8 cellular contexts compared by ENCODE assay signal in the genomic region with DNA sequence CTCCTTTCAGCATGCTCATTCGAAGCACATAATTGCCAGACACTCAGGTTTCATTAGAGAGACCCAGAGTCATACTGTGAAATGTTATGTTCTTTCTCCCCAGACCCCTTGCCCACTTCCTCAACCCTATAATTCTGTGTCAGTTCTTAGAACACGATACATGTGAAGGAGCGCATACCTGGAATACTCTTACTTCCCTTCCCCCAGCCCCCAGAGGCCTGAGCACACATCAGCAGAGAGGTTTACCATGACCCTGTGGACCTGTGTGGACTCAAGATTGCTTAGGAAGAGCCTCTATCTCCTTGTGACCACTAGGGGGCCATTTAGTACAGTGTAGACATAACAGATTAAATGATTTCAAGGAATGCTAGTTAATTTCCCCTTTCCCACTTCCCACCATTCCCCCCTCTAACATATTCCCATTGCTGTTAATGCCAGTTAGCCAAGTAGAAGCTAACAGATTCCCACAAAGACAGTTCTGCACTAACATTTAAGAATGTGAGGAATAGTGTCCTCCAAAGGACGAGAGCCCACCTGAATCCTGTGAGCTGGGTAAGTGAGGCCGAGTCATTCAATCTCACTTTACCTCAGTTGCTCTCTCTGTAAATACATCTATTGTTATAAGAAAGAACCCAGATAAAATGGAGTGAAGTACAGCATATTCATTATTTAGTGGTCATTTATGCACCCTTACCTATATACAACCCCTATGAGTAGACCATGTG.
DNase-seq lines count a peak whose midpoint lies in the region; ATAC-seq and TF ChIP-seq lines count a peak whose summit lies in the region.

No MANE protein-coding gene starts in this region.

- H3K4me3 ChIP-seq in fibroblast of pulmonary artery (replicated peaks; ENCODE audit: low read depth, low read length): no peak overlapping the region
- no peak overlapping the region for H3K4me3 ChIP-seq in parathyroid adenoma (ENCODE audit: low read depth, low read length)

- no peaks in the 10 kb centered on the region for H3K79me2 ChIP-seq in parathyroid adenoma

- no peaks in the 10 kb centered on the region for H3K9me3 ChIP-seq in parathyroid adenoma (ENCODE audit: control insufficient read depth, low read length)

- no peaks in the 10 kb centered on the region for H3K36me3 Mint-ChIP-seq in activated naive CD4-positive, alpha-beta T cell treated with anti-CD3 and anti-CD28 coated beads for 36 hours (ENCODE audit: low read depth)

- H3K4me2 ChIP-seq in parathyroid adenoma (ENCODE audit: low read length): no peak overlapping the region

- H3K4me1 Mint-ChIP-seq in activated naive CD4-positive, alpha-beta T cell treated with anti-CD3 and anti-CD28 coated beads for 36 hours (ENCODE audit: low read depth): no peaks in the 10 kb centered on the region

- no peak overlapping the region for H3K4me3 Mint-ChIP-seq in activated naive CD4-positive, alpha-beta T cell treated with anti-CD3 and anti-CD28 coated beads for 36 hours

- H3K27me3 ChIP-seq in parathyroid adenoma (ENCODE audit: control insufficient read depth, insufficient read depth, low read length): no peaks in the 10 kb centered on the region

- peak; percentile 92 for ATAC-seq in GM21528 (IDR thresholded peaks at IDR 0.05; ENCODE audit: low FRiP score, unreplicated experiment)

- peak; percentile 70 for DNase-seq in GM03348 (ENCODE audit: low spot score)
- peak; percentile 52 for DNase-seq in HT1080 (ENCODE audit: low read depth)
- peak; percentile 85 for DNase-seq in SK-N-DZ (ENCODE audit: low spot score)
- peak; percentile 67 for DNase-seq in fibroblast of pulmonary artery (ENCODE audit: low read depth)
- DNase-seq in KG1 (lab: John Stamatoyannopoulos, UW): no peak
- DNase-seq in activated naive CD4-positive, alpha-beta T cell treated with anti-CD3 and anti-CD28 coated beads for 36 hours: no peak

- H3K27ac Mint-ChIP-seq in activated naive CD4-positive, alpha-beta T cell treated with anti-CD3 and anti-CD28 coated beads for 36 hours: no peak overlapping the region

- H3K27ac ChIP-seq in parathyroid adenoma: no peak overlapping the region

- no peak overlapping the region for H3K9ac ChIP-seq in parathyroid adenoma

- intact Hi-C loops in activated naive CD4-positive, alpha-beta T cell treated with anti-CD3 and anti-CD28 coated beads for 36 hours (cut with micrococcal nuclease): loop anchor here (1.0 to 10.0 kb wide), 2 partner anchors 90 to 184 kb away; no protein-coding TSS in a partner anchor

- TF ChIP-seq CTCF in fibroblast of pulmonary artery (IDR thresholded peaks at IDR 0.05; ENCODE audit: low read length, missing control alignments): peak; percentile 92
- TF ChIP-seq CTCF in parathyroid adenoma (IDR thresholded peaks at IDR 0.05): peak; percentile 40

- H3K9me3 Mint-ChIP-seq in activated naive CD4-positive, alpha-beta T cell treated with anti-CD3 and anti-CD28 coated beads for 36 hours: no peaks in the 10 kb centered on the region

- no peaks in the 10 kb centered on the region for H3K36me3 ChIP-seq in parathyroid adenoma (ENCODE audit: control insufficient read depth, insufficient read depth, low read length)

- H3K4me1 ChIP-seq in parathyroid adenoma: no peaks in the 10 kb centered on the region

- no peaks in the 10 kb centered on the region for H3K27me3 Mint-ChIP-seq in activated naive CD4-positive, alpha-beta T cell treated with anti-CD3 and anti-CD28 coated beads for 36 hours (ENCODE audit: low read depth)

- CTCF ChIA-PET in activated naive CD4-positive, alpha-beta T cell treated with anti-CD3 and anti-CD28 coated beads for 36 hours (lab: Charles Lee): interaction anchor here (0.5 to 1.6 kb wide), 3 partner anchors 11 to 303 kb away, joined by 3 to 5 read pairs (median 3); no protein-coding TSS in a partner anchor

- H2AFZ ChIP-seq in parathyroid adenoma: no peak overlapping the region

Comparison
In these comparisons a context has a peak if more than half of its experiments do, and no peak if none do; other contexts are left out.
1. DNase-seq: peak in GM03348 (single experiment), HT1080 (single experiment), SK-N-DZ (single experiment) and fibroblast of pulmonary artery (single experiment); none in KG1 (single experiment) and activated naive CD4-positive, alpha-beta T cell treated with anti-CD3 and anti-CD28 coated beads for 36 hours (single experiment).